ENCODE assay signal across 24 cellular contexts in genomic region chr2:42464631-42465030, GRCh38. TPM values are rescaled to one million over a fixed set of nuclear protein-coding genes. Genes with fewer than 3 reads are reported as not detected.
DNase-seq lines count a peak whose midpoint lies in the region; ATAC-seq, FAIRE-seq and TF ChIP-seq lines count a peak whose summit lies in the region.
"Had no signal": no experiment of that assay in that cellular context is flagged by ENCODE, and none has a peak within 500 bp of the region (broad histone marks: within the 10 kb centered on the region; RNA-seq: fewer than 3 reads in every experiment).

No MANE protein-coding gene starts in this region.

- H3K79me2 ChIP-seq in HepG2 (ENCODE audit: insufficient read depth, low read length), result peaks cover 33% of the 10 kb centered on the region

- no peak for TF ChIP-seq RAD21 in HepG2 (CRISPR knock-in tag; IDR thresholded peaks at IDR 0.05)

- TF ChIP-seq POLR2A in HepG2 (IDR thresholded peaks at IDR 0.05; ENCODE audit: insufficient read depth in 1 of 2, low read depth in 2 of 2, low read length in 2 of 2) (no peak), right lobe of liver (IDR thresholded peaks at IDR 0.05) (no peak), testis (IDR thresholded peaks at IDR 0.05) (no peak)

- no peak overlapping the region for H3K9ac ChIP-seq in HepG2 (ENCODE audit: insufficient read depth, low read depth, low read length)
- H3K9ac ChIP-seq: BLaER1 treated with 17β-estradiol and CSF1 and Interleukin-3, amounts not matched to agents 10 nM and 100 nM had no signal

- WGBS in HepG2 (ENCODE audit: low lambda C conversion rate), result 87% methylated on average over 4 of the region's 4 CpGs
- WGBS in right lobe of liver (ENCODE audit: insufficient coverage, low coverage, low lambda C conversion rate, missing lambda C conversion rate), result 56% methylated on average over 4 of the region's 4 CpGs
- 27 to 35% methylated on average over 4 of the region's 4 CpGs for WGBS in testis, 2 donors

- no peaks in the 10 kb centered on the region for H4K20me1 ChIP-seq in HepG2 (ENCODE audit: insufficient read depth, low read length)
- H4K20me1 ChIP-seq: BLaER1 treated with 17β-estradiol and CSF1 and Interleukin-3, amounts not matched to agents 10 nM and 100 nM had no signal

- CTCF ChIA-PET in HepG2 (lab: Yijun Ruan, JAX; ENCODE audit: low intra/inter-chr PET ratio, low total read pairs), result no interaction called here

- POLR2A ChIA-PET in HepG2 (lab: Yijun Ruan, JAX), result no interaction called here

- H3K4me2 ChIP-seq in HepG2 (ENCODE audit: low read depth, low read length), result no peak overlapping the region
- H3K4me2 ChIP-seq: BLaER1 treated with 17β-estradiol and CSF1 and Interleukin-3, amounts not matched to agents 10 nM and 100 nM had no signal

- no peak for DNase-seq in HepG2 (ENCODE audit: low spot score)
- DNase-seq in right lobe of liver, result no peak
- peak; percentile 65 for DNase-seq in SK-N-DZ (ENCODE audit: low spot score)
- peak; percentile 2 for DNase-seq in fibroblast of the aortic adventitia (ENCODE audit: low read depth)
- DNase-seq in testis, result peak; percentile 55
- DNase-seq in NCI-H748 treated with DMSO at 0.1 percent for 48 hours (lab: John Stamatoyannopoulos, UW), result no peak
- no peak for DNase-seq in DMS79 treated with DMSO at 0.1 percent for 48 hours (lab: John Stamatoyannopoulos, UW)
- DNase-seq: Calu3; CD8-positive, alpha-beta T cell; DMS79; Kasumi-1; MG63; NCI-H1048; NCI-H1436; NCI-H2029 treated with DMSO at 0.1 percent for 48 hours; NCI-H524 treated with DMSO at 0.1 percent for 48 hours; Right ventricle myocardium superior had no signal

- H3K27ac ChIP-seq in HepG2 (ENCODE audit: extremely low read length, insufficient read depth, low read length) (no peak overlapping the region), right lobe of liver (no peak overlapping the region), testis (no peak overlapping the region)
- H3K27ac ChIP-seq: BLaER1 treated with 17β-estradiol and CSF1 and Interleukin-3, amounts not matched to agents 10 nM and 100 nM; SK-N-MC had no signal

- H3K27me3 ChIP-seq in HepG2 (ENCODE audit: control insufficient read depth in 1 of 2, insufficient read depth in 2 of 2, low read length in 2 of 2), result no peaks in the 10 kb centered on the region
- H3K27me3 ChIP-seq in right lobe of liver, result no peaks in the 10 kb centered on the region
- H3K27me3 ChIP-seq in testis, result no peaks in the 10 kb centered on the region
- H3K27me3 ChIP-seq: BLaER1 treated with 17β-estradiol and CSF1 and Interleukin-3, amounts not matched to agents 10 nM and 100 nM; MG63 had no signal

- H3K4me3 ChIP-seq in HepG2 (replicated peaks in 1 of 3; ENCODE audit: insufficient read depth in 1 of 3, low read depth in 2 of 3, low read length in 3 of 3) (no peak overlapping the region), right lobe of liver (no peak overlapping the region), fibroblast of the aortic adventitia (ENCODE audit: low read depth, low read length) (no peak overlapping the region), testis (no peak overlapping the region)
- H3K4me3 ChIP-seq: BLaER1 treated with 17β-estradiol and CSF1 and Interleukin-3, amounts not matched to agents 10 nM and 100 nM; HAP-1; MG63; SK-N-MC had no signal

- peaks cover 3% of the 10 kb centered on the region; the same call in 1 of the 2 replicates for H3K9me3 ChIP-seq in HepG2 (ENCODE audit: low read length)
- H3K9me3 ChIP-seq in right lobe of liver, result no peaks in the 10 kb centered on the region
- H3K9me3 ChIP-seq in testis, result no peaks in the 10 kb centered on the region
- H3K9me3 ChIP-seq: BLaER1 treated with 17β-estradiol and CSF1 and Interleukin-3, amounts not matched to agents 10 nM and 100 nM; HAP-1; MG63 had no signal

- H3K4me1 ChIP-seq in HepG2 (ENCODE audit: insufficient read depth, low read length) (peaks cover 16% of the 10 kb centered on the region), right lobe of liver (no peaks in the 10 kb centered on the region), testis (no peaks in the 10 kb centered on the region)
- H3K4me1 ChIP-seq: BLaER1 treated with 17β-estradiol and CSF1 and Interleukin-3, amounts not matched to agents 10 nM and 100 nM had no signal

- intact Hi-C loops in HepG2 (cut with micrococcal nuclease; ENCODE audit: unreplicated experiment), result no loop called here
- intact Hi-C loops in right lobe of liver (cut with DNase I), result no loop called here
- intact Hi-C loops in testis (cut with DNase I; ENCODE audit: low total_unique reads), result no loop called here

- H3K36me3 ChIP-seq in HepG2 (replicated peaks in 1 of 2; ENCODE audit: control insufficient read depth in 1 of 2, insufficient read depth in 2 of 2, low read length in 2 of 2) (peaks cover 0 to 3% of the 10 kb centered on the region in 2 experiments; a peak in 1 of 5 replicates), right lobe of liver (no peaks in the 10 kb centered on the region), testis (ENCODE audit: low read depth, missing control alignments) (no peaks in the 10 kb centered on the region)
- H3K36me3 ChIP-seq: BLaER1 treated with 17β-estradiol and CSF1 and Interleukin-3, amounts not matched to agents 10 nM and 100 nM; HAP-1; MG63 had no signal

- TF ChIP-seq CTCF in HepG2 (CRISPR knock-in tag; IDR thresholded peaks at IDR 0.05) (no peak), right lobe of liver (IDR thresholded peaks at IDR 0.05) (no peak), fibroblast of the aortic adventitia (IDR thresholded peaks at IDR 0.05; ENCODE audit: insufficient read depth, low read length) (no peak), testis (IDR thresholded peaks at IDR 0.05) (no peak)

- no TSS peak for BruUV-seq in HepG2 (replicated peaks; lab: Mats Ljungman, UMichigan)

- ATAC-seq in HepG2 (peak; percentile 41), right lobe of liver (no peak), HG02763 (IDR thresholded peaks at IDR 0.05; ENCODE audit: unreplicated experiment) (no peak)
- ATAC-seq: CD8-positive, alpha-beta T cell had no signal

- no peak for FAIRE-seq in HepG2 (lab: Jason Lieb, UNC)
- FAIRE-seq: HTR-8/SVneo, RCC 7860 had no signal

- TF ChIP-seq EP300 in HepG2 (IDR thresholded peaks at IDR 0.05; ENCODE audit: low read depth in 2 of 2, low read length in 2 of 2) (no peak), HepG2 (CRISPR knock-in tag; IDR thresholded peaks at IDR 0.05; ENCODE audit: borderline replicate concordance) (no peak)

- in situ Hi-C loops in HepG2 (cut with HindIII; ENCODE audit: extremely low pct_ligation_motif_present, low pct_unique_long_range_greater_than_20kb), result no loop called here

- no peak overlapping the region for H2AFZ ChIP-seq in HepG2 (ENCODE audit: low read length)

TF ChIP-seq in HepG2, 621 proteins besides CTCF, POLR2A, EP300 and RAD21:
- no peak for TF ChIP-seq KLF13 (CRISPR knock-in tag; IDR thresholded peaks at IDR 0.05)
- no peak for TF ChIP-seq EZH2 (conservative IDR thresholded peaks at IDR 0.05; ENCODE audit: low read depth, low read length)
- no peak for TF ChIP-seq ZNF121 (CRISPR knock-in tag; IDR thresholded peaks at IDR 0.05)
- TF ChIP-seq ZNF577 (CRISPR knock-in tag; IDR thresholded peaks at IDR 0.05; ENCODE audit: borderline replicate concordance, low read depth), result no peak
- no peak for TF ChIP-seq KDM4B (CRISPR knock-in tag; IDR thresholded peaks at IDR 0.05)

RNA-seq across cellular contexts. Expression of gene KCNG3, which starts 29.2 kb away (rescaled TPM):
- total RNA-seq in HepG2 (2016; rRNA removed; fragmentation: Illumina TruSeq; extraction: Trizol) (4.8 and 5.2 TPM in 2 replicates), right lobe of liver (under 1 TPM in 1 of 6 experiments, not detected in 5; 0.06 TPM), fibroblast of the aortic adventitia (ENCODE audit: low replicate concordance) (under 0.01 TPM in 1 of 2 replicates, not detected in the other), testis (10 to 100 TPM; 11.3 to 12.4 TPM)
- total RNA-seq in HepG2 (2016; cell fraction: cytosol; rRNA removed; fragmentation: Illumina TruSeq; extraction: Trizol; ENCODE audit: low read depth), result 0.44 and 0.71 TPM in 2 replicates
- 4.2 and 5.9 TPM in 2 replicates for total RNA-seq in HepG2 (2016; cell fraction: insoluble cytoplasmic fraction; rRNA removed; fragmentation: Illumina TruSeq; extraction: Trizol)
- 2.2 and 2.3 TPM in 2 replicates for total RNA-seq in HepG2 (2016; cell fraction: membrane; rRNA removed; fragmentation: Illumina TruSeq; extraction: Trizol)
- 11.7 and 11.8 TPM in 2 replicates for total RNA-seq in HepG2 (2016; cell fraction: nucleus; rRNA removed; fragmentation: Illumina TruSeq; extraction: Trizol)
- polyA plus RNA-seq in HepG2 (2011; rRNA removed) (2.7 and 2.8 TPM in 2 replicates), testis (ENCODE audit: insufficient read depth, low read depth, low replicate concordance) (1.2 TPM)
- 1.7 and 2.1 TPM in 2 replicates for polyA plus RNA-seq in HepG2 (2011; cell fraction: cytosol; rRNA removed)
- 4.4 and 4.7 TPM in 2 replicates for polyA plus RNA-seq in HepG2 (2011; cell fraction: nucleus; rRNA removed)
- 1.6 and 2.1 TPM in 2 replicates for polyA plus RNA-seq in HepG2 (2012)
- 0.23 and 0.29 TPM in 2 replicates for polyA plus RNA-seq in HepG2 (2016; cell fraction: cytosol; fragmentation: Illumina TruSeq; extraction: Trizol; ENCODE audit: low read depth)
- polyA plus RNA-seq in HepG2 (2016; cell fraction: insoluble cytoplasmic fraction; fragmentation: Illumina TruSeq; extraction: Trizol; ENCODE audit: low read depth), result 2.7 and 3.2 TPM in 2 replicates
- polyA plus RNA-seq in HepG2 (2016; cell fraction: membrane; fragmentation: Illumina TruSeq; extraction: Trizol; ENCODE audit: low read depth), result 0.87 and 1.0 TPM in 2 replicates
- 3.4 and 4.0 TPM in 2 replicates for polyA plus RNA-seq in HepG2 (2016; cell fraction: nucleus; fragmentation: Illumina TruSeq; extraction: Trizol; ENCODE audit: insufficient read depth, low read depth)
- 0.07 and 12.2 TPM in 2 replicates for polyA minus RNA-seq in HepG2 (2011; rRNA and poly(A)+ RNA removed; ENCODE audit: low replicate concordance)
- polyA minus RNA-seq in HepG2 (2011; cell fraction: cytosol; rRNA and poly(A)+ RNA removed), result 7.5 and 7.8 TPM in 2 replicates
- polyA minus RNA-seq in HepG2 (2011; cell fraction: nucleus; rRNA and poly(A)+ RNA removed), result 22.9 and 23.8 TPM in 2 replicates
- 3.3 and 3.6 TPM in 2 replicates for polyA plus RNA-seq in SK-N-DZ (2014; cell fraction: cytosol; rRNA removed)
- polyA plus RNA-seq in SK-N-DZ (2014; cell fraction: nucleus; rRNA removed), result 1.7 and 3.4 TPM in 2 replicates
- total RNA-seq: Right ventricle myocardium superior had no signal
- polyA plus RNA-seq: IgD-negative memory B cell had no signal

Comparison
In these comparisons a context has a peak if more than half of its experiments do, and no peak if none do; other contexts are left out.
1. DNase-seq: peak in SK-N-DZ (single experiment), fibroblast of the aortic adventitia (single experiment) and testis (single experiment); none in HepG2 (single experiment), right lobe of liver (0 of 3), NCI-H748 treated with DMSO at 0.1 percent for 48 hours (single experiment) and DMS79 treated with DMSO at 0.1 percent for 48 hours (single experiment).